In the genomic region with DNA sequence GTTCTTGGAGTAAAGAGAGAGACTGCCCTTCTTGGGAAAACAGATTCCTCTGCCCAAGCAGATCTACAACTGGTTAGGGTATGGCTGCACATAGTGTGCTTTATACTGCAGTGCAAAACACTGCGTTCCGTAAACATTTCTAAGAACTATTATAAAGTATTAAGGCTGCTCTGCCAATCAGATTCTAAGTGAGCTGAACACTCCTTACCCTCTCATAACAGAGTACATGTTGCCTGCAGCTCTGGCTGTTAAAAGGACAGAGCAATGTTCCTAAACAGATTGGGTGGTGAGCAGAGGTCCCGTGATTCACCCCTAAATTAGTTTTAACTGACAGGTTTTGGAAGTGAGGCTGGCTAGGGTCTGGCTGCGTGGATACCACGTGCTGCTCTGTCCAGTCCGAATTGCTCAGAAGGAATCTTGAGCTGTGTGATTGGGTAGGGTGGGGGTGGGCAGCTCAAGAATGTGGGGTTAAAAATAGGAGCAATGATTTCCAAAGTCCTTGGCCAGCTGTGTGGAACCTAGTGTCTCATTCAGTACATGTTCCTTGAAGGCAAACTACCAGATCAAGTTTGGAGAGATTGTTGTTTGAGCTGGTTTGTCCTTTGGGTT, we compare ENCODE assay signal across 1 cellular context.
TF ChIP-seq lines count a peak whose summit lies in the region.

No MANE protein-coding gene starts in this region.

TF ChIP-seq in SK-N-SH treated with all-trans-retinoic acid at 6 μM for 48 hours, 23 proteins besides CTCF, POLR2A, EP300 and RAD21 (continued from another document):
- TF ChIP-seq GLIS3 (CRISPR knock-in tag; IDR thresholded peaks at IDR 0.05) (no peak), ISL1 (CRISPR knock-in tag; IDR thresholded peaks at IDR 0.05) (no peak), ZNF565 (CRISPR knock-in tag; conservative IDR thresholded peaks at IDR 0.05; ENCODE audit: low read depth) (no peak)
- TF ChIP-seq, protein P1, sequence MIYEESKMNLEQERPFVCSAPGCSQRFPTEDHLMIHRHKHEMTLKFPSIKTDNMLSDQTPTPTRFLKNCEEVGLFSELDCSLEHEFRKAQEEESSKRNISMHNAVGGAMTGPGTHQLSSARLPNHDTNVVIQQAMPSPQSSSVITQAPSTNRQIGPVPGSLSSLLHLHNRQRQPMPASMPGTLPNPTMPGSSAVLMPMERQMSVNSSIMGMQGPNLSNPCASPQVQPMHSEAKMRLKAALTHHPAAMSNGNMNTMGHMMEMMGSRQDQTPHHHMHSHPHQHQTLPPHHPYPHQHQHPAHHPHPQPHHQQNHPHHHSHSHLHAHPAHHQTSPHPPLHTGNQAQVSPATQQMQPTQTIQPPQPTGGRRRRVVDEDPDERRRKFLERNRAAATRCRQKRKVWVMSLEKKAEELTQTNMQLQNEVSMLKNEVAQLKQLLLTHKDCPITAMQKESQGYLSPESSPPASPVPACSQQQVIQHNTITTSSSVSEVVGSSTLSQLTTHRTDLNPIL (CRISPR knock-in tag; IDR thresholded peaks at IDR 0.05; ENCODE audit: low read depth) = no peak
TF ChIP-seq in SK-N-SH treated with all-trans-retinoic acid at 6 μM for 48 hours: peak in this region for 0.
